In genomic region chr9:35665471-35665818, GRCh38 we compare ENCODE assay signal across 9 cellular contexts. TPM values are rescaled to one million over a fixed set of nuclear protein-coding genes. Genes with fewer than 3 reads are reported as not detected.
DNase-seq lines count a peak whose midpoint lies in the region; ATAC-seq, FAIRE-seq and TF ChIP-seq lines count a peak whose summit lies in the region.
"Had no signal": no experiment of that assay in that cellular context is flagged by ENCODE, and none has a peak within 500 bp of the region (broad histone marks: within the 10 kb centered on the region; RNA-seq: fewer than 3 reads in every experiment).

No MANE protein-coding gene starts in this region.

- H3K36me3 Mint-ChIP-seq in CD4-positive, alpha-beta memory T cell = peaks cover 10 to 13% of the 10 kb centered on the region in 2 donors
- peaks cover 5% of the 10 kb centered on the region for H3K36me3 Mint-ChIP-seq in osteocyte (ENCODE audit: unreplicated experiment)

- DNase-seq in CD4-positive, alpha-beta memory T cell = no peak
- DNase-seq in NT2/D1 (ENCODE audit: low read depth, low spot score) = no peak
- no peak for DNase-seq in endothelial cell of umbilical vein (ENCODE audit: low read depth, low spot score)
- DNase-seq in osteocyte (ENCODE audit: extremely low spot score, unreplicated experiment) = no peak
- no peak for DNase-seq in NOMO-1 treated with DMSO at 0.1 percent for 48 hours (lab: John Stamatoyannopoulos, UW; ENCODE audit: unreplicated experiment)
- no peak for DNase-seq in NCI-H82 (lab: John Stamatoyannopoulos, UW)
- no peak for DNase-seq in foreskin keratinocyte
- no peak for DNase-seq in kidney glomerular epithelial cell (lab: John Stamatoyannopoulos, UW)

- peak overlapping the region; percentile 15 to 100 (median 89) for H3K27ac Mint-ChIP-seq in CD4-positive, alpha-beta memory T cell
- peak overlapping the region; percentile 79 for H3K27ac Mint-ChIP-seq in osteocyte (ENCODE audit: unreplicated experiment)

- TF ChIP-seq CTCF in endothelial cell of umbilical vein (IDR thresholded peaks at IDR 0.05; ENCODE audit: extremely low read depth in 1 of 2, insufficient read depth in 1 of 2, low read depth in 1 of 2, low read length in 2 of 2) (no peak), osteocyte (IDR thresholded peaks at IDR 0.05) (no peak), foreskin keratinocyte (conservative IDR thresholded peaks at IDR 0.05) (no peak)

- peak overlapping the region; percentile 96 for H3K27ac ChIP-seq in CD4-positive, alpha-beta memory T cell (ENCODE audit: low read depth, low read length)
- H3K27ac ChIP-seq in endothelial cell of umbilical vein (ENCODE audit: insufficient read depth, low read depth, low read length) = no peak overlapping the region
- no peak overlapping the region for H3K27ac ChIP-seq in foreskin keratinocyte

- no peaks in the 10 kb centered on the region for H3K9me1 ChIP-seq in endothelial cell of umbilical vein (replicated peaks; ENCODE audit: control insufficient read depth, extremely low read depth, insufficient read depth, low read length)

- no peaks in the 10 kb centered on the region for H3K9me3 ChIP-seq in CD4-positive, alpha-beta memory T cell (ENCODE audit: control insufficient read depth in 1 of 2, low read length in 2 of 2)
- no peaks in the 10 kb centered on the region for H3K9me3 ChIP-seq in NT2/D1 (ENCODE audit: insufficient read depth, low read length)
- no peaks in the 10 kb centered on the region for H3K9me3 ChIP-seq in endothelial cell of umbilical vein (replicated peaks; ENCODE audit: control insufficient read depth, insufficient read depth, low read length)

- no peak overlapping the region for H3K9ac ChIP-seq in NT2/D1 (ENCODE audit: insufficient read length, low read depth)
- H3K9ac ChIP-seq in endothelial cell of umbilical vein (replicated peaks; ENCODE audit: extremely low read depth, insufficient read depth, low read length) = peak overlapping the region; percentile 24

- no peaks in the 10 kb centered on the region for H4K20me1 ChIP-seq in endothelial cell of umbilical vein (replicated peaks; ENCODE audit: control insufficient read depth, extremely low read depth, insufficient read depth, low read length)

- no peak for FAIRE-seq in endothelial cell of umbilical vein (lab: Jason Lieb, UNC)

- no peaks in the 10 kb centered on the region for H3K79me2 ChIP-seq in endothelial cell of umbilical vein (ENCODE audit: control insufficient read depth, insufficient read depth, low read length)

- no peak for ATAC-seq in foreskin keratinocyte

- H3K4me2 ChIP-seq in endothelial cell of umbilical vein (ENCODE audit: insufficient read depth, low read length) = peak overlapping the region; percentile 84

- peak overlapping the region; percentile 86 for H2AFZ ChIP-seq in endothelial cell of umbilical vein (ENCODE audit: low read depth, low read length)

- H3K4me1 ChIP-seq in CD4-positive, alpha-beta memory T cell (ENCODE audit: insufficient read depth, low read length) = peaks cover 50% of the 10 kb centered on the region
- peaks cover 12% of the 10 kb centered on the region for H3K4me1 ChIP-seq in NT2/D1 (ENCODE audit: insufficient read depth, insufficient read length)
- peaks cover 18% of the 10 kb centered on the region for H3K4me1 ChIP-seq in endothelial cell of umbilical vein (ENCODE audit: control insufficient read depth, extremely low read depth, insufficient read depth, low read length)
- peaks cover 9% of the 10 kb centered on the region for H3K4me1 ChIP-seq in foreskin keratinocyte

- POLR2A ChIA-PET in CD4-positive, alpha-beta memory T cell (lab: Charles Lee; ENCODE audit: partially characterized antibody) = interaction anchor here (0.9 to 12.3 kb wide), 10 partner anchors 8 to 83 kb away, joined by 3 to 420 read pairs (median 4); partner anchors contain the start of genes CCDC107, CREB3, GBA2 and RGP1
- POLR2A ChIA-PET in endothelial cell of umbilical vein (lab: Charles Lee) = interaction anchor here (1.5 kb wide), 1 partner anchor 25 kb away, joined by 5 read pairs; no protein-coding TSS in a partner anchor

- CTCF ChIA-PET in CD4-positive, alpha-beta memory T cell (lab: Charles Lee; ENCODE audit: partially characterized antibody) = interaction anchor here (0.8 to 17.9 kb wide), 17 partner anchors 8 to 161 kb away, joined by 3 to 339 read pairs (median 4); partner anchors contain the start of genes CCDC107, CREB3, RMRP and SIT1
- CTCF ChIA-PET in endothelial cell of umbilical vein (lab: Charles Lee) = interaction anchor here (1.2 to 10.0 kb wide), 5 partner anchors 10 to 63 kb away, joined by 3 to 227 read pairs (median 7); partner anchors contain the start of gene TPM2

- H3K27me3 ChIP-seq in CD4-positive, alpha-beta memory T cell (ENCODE audit: insufficient read depth, low read length) = no peaks in the 10 kb centered on the region
- H3K27me3 ChIP-seq in NT2/D1 (ENCODE audit: insufficient read depth, insufficient read length) (no peaks in the 10 kb centered on the region), endothelial cell of umbilical vein (ENCODE audit: control insufficient read depth in 2 of 2, insufficient read depth in 2 of 2, low read length in 2 of 2) (no peaks in the 10 kb centered on the region), foreskin keratinocyte (no peaks in the 10 kb centered on the region)

- peaks cover 5% of the 10 kb centered on the region for H3K36me3 ChIP-seq in CD4-positive, alpha-beta memory T cell (ENCODE audit: insufficient read depth, low read length)
- H3K36me3 ChIP-seq in NT2/D1 (ENCODE audit: insufficient read depth, insufficient read length, low read length) (peaks cover 39% of the 10 kb centered on the region), endothelial cell of umbilical vein (ENCODE audit: control insufficient read depth in 2 of 2, extremely low read depth in 1 of 2, insufficient read depth in 2 of 2, low read length in 2 of 2) (peaks cover 0 to 5% of the 10 kb centered on the region in 2 experiments)

- H3K4me1 Mint-ChIP-seq in CD4-positive, alpha-beta memory T cell = peaks cover 38 to 62% (median 51%) of the 10 kb centered on the region in 4 donors
- H3K4me1 Mint-ChIP-seq in osteocyte (ENCODE audit: unreplicated experiment) = peaks cover 74% of the 10 kb centered on the region

- dilution Hi-C loops in endothelial cell of umbilical vein (cut with MboI; ENCODE audit: extremely low pct_ligation_motif_present, low sequenced_read_pairs) = no loop called here

- peak overlapping the region; percentile 42 to 51 for H3K4me3 ChIP-seq in CD4-positive, alpha-beta memory T cell (ENCODE audit: low read length in 2 of 2)
- peak overlapping the region; percentile 83 for H3K4me3 ChIP-seq in NT2/D1 (ENCODE audit: insufficient read length, low read depth)
- peak overlapping the region; percentile 31 to 67 (median 43) for H3K4me3 ChIP-seq in endothelial cell of umbilical vein (replicated peaks in 1 of 3; ENCODE audit: insufficient read depth in 1 of 3, low read depth in 1 of 3, low read length in 3 of 3)

- H3K9me3 Mint-ChIP-seq in CD4-positive, alpha-beta memory T cell = peaks cover 0 to 1% (median 0%) of the 10 kb centered on the region in 8 donors
- no peaks in the 10 kb centered on the region for H3K9me3 Mint-ChIP-seq in osteocyte (ENCODE audit: unreplicated experiment)

- peak overlapping the region; percentile 83 to 91 (median 88) for H3K4me3 Mint-ChIP-seq in CD4-positive, alpha-beta memory T cell
- peak overlapping the region; percentile 75 for H3K4me3 Mint-ChIP-seq in osteocyte (ENCODE audit: unreplicated experiment)

- H3K27me3 Mint-ChIP-seq in CD4-positive, alpha-beta memory T cell = no peaks in the 10 kb centered on the region
- no peaks in the 10 kb centered on the region for H3K27me3 Mint-ChIP-seq in osteocyte (ENCODE audit: unreplicated experiment)

- BruUV-seq in endothelial cell of umbilical vein (replicated peaks; lab: Mats Ljungman, UMichigan) = no TSS peak

- TF ChIP-seq POLR2A in endothelial cell of umbilical vein (IDR thresholded peaks at IDR 0.05; ENCODE audit: low read depth, low read length) = no peak

- intact Hi-C loops in CD4-positive, alpha-beta memory T cell (cut with micrococcal nuclease) = no loop called here
- intact Hi-C loops in endothelial cell of umbilical vein (cut with micrococcal nuclease) = no loop called here

RNA-seq across cellular contexts. Expression of gene ARHGEF39, which starts 0.5 kb away (rescaled TPM):
- total RNA-seq in CD4-positive, alpha-beta memory T cell = not detected
- polyA plus RNA-seq in CD4-positive, alpha-beta memory T cell = 1 to 10 TPM; 1.0 to 1.1 TPM
- 4.6 and 6.5 TPM in 2 replicates for total RNA-seq in endothelial cell of umbilical vein
- polyA plus RNA-seq in endothelial cell of umbilical vein = 4.0 and 4.7 TPM in 2 replicates
- 3.4 and 4.2 TPM in 2 replicates for polyA plus RNA-seq in endothelial cell of umbilical vein (2011; cell fraction: cytosol; rRNA removed)
- polyA plus RNA-seq in endothelial cell of umbilical vein (2011; cell fraction: nucleus; rRNA removed) = 9.2 and 12.3 TPM in 2 replicates
- polyA plus RNA-seq in endothelial cell of umbilical vein (2012) = 1.7 and 2.4 TPM in 2 replicates
- polyA minus RNA-seq in endothelial cell of umbilical vein = 3.1 and 6.5 TPM in 2 replicates
- polyA minus RNA-seq in endothelial cell of umbilical vein (2011; cell fraction: cytosol; rRNA and poly(A)+ RNA removed) = 16.6 TPM
- polyA minus RNA-seq in endothelial cell of umbilical vein (2011; cell fraction: nucleus; rRNA and poly(A)+ RNA removed) = 1.6 and 5.5 TPM in 2 replicates
- total RNA-seq in osteocyte = 0.86 and 1.6 TPM in 2 replicates
- 4.0 and 4.8 TPM in 2 replicates for total RNA-seq in foreskin keratinocyte
- polyA plus RNA-seq in foreskin keratinocyte = 4.9 and 5.7 TPM in 2 replicates
- total RNA-seq: myocyte had no signal

RNA-seq across cellular contexts. Expression of gene CCDC107, which starts 7.4 kb away (rescaled TPM):
- total RNA-seq in CD4-positive, alpha-beta memory T cell = 10 to 100 TPM; 28.4 to 30.4 TPM
- polyA plus RNA-seq in CD4-positive, alpha-beta memory T cell = 10 to 100 TPM; 90.5 to 92.5 TPM
- total RNA-seq in endothelial cell of umbilical vein (13.2 and 15.2 TPM in 2 replicates), osteocyte (30.0 and 31.3 TPM in 2 replicates), foreskin keratinocyte (12.0 and 13.5 TPM in 2 replicates)
- polyA plus RNA-seq in endothelial cell of umbilical vein (16.0 and 18.8 TPM in 2 replicates), foreskin keratinocyte (26.3 and 27.2 TPM in 2 replicates)
- polyA plus RNA-seq in endothelial cell of umbilical vein (2011; cell fraction: cytosol; rRNA removed) = 12.8 and 15.4 TPM in 2 replicates
- polyA plus RNA-seq in endothelial cell of umbilical vein (2011; cell fraction: nucleus; rRNA removed) = 9.4 and 10.7 TPM in 2 replicates
- 8.7 and 13.2 TPM in 2 replicates for polyA plus RNA-seq in endothelial cell of umbilical vein (2012)
- polyA minus RNA-seq in endothelial cell of umbilical vein = 4.0 and 9.7 TPM in 2 replicates
- 2.4 TPM for polyA minus RNA-seq in endothelial cell of umbilical vein (2011; cell fraction: cytosol; rRNA and poly(A)+ RNA removed)
- polyA minus RNA-seq in endothelial cell of umbilical vein (2011; cell fraction: nucleus; rRNA and poly(A)+ RNA removed) = 1.6 TPM in 2 replicates

RNA-seq across cellular contexts. Expression of gene RMRP, which starts 7.6 kb away (rescaled TPM):
- total RNA-seq in CD4-positive, alpha-beta memory T cell = over 10,000 TPM; 18,678 to 21,585 TPM
- polyA plus RNA-seq in CD4-positive, alpha-beta memory T cell = 10 to 100 TPM in 1 of 2 donors, not detected in 1; 54.3 TPM
- total RNA-seq in endothelial cell of umbilical vein = 19,118 and 22,385 TPM in 2 replicates
- 359 TPM in 1 of 2 replicates, not detected in the other for polyA plus RNA-seq in endothelial cell of umbilical vein
- 152 and 264 TPM in 2 replicates for polyA plus RNA-seq in endothelial cell of umbilical vein (2011; cell fraction: cytosol; rRNA removed)
- polyA plus RNA-seq in endothelial cell of umbilical vein (2011; cell fraction: nucleus; rRNA removed) = 1,888 and 3,095 TPM in 2 replicates
- 57.2 and 135 TPM in 2 replicates for polyA plus RNA-seq in endothelial cell of umbilical vein (2012)
- polyA minus RNA-seq in endothelial cell of umbilical vein = 10,166 and 11,461 TPM in 2 replicates
- polyA minus RNA-seq in endothelial cell of umbilical vein (2011; cell fraction: cytosol; rRNA and poly(A)+ RNA removed) = 76,809 TPM
- 37,020 and 87,219 TPM in 2 replicates for polyA minus RNA-seq in endothelial cell of umbilical vein (2011; cell fraction: nucleus; rRNA and poly(A)+ RNA removed)
- total RNA-seq in osteocyte = 14,337 and 15,426 TPM in 2 replicates
- 3,234 and 3,953 TPM in 2 replicates for total RNA-seq in foreskin keratinocyte
- 2.0 TPM in 1 of 2 replicates, not detected in the other for polyA plus RNA-seq in foreskin keratinocyte

RNA-seq across cellular contexts. Expression of gene CA9, which starts 8.3 kb away (rescaled TPM):
- not detected for total RNA-seq in CD4-positive, alpha-beta memory T cell
- not detected for polyA plus RNA-seq in CD4-positive, alpha-beta memory T cell
- total RNA-seq in endothelial cell of umbilical vein = 0.42 TPM in 1 of 2 replicates, not detected in the other
- polyA plus RNA-seq in endothelial cell of umbilical vein = 0.18 and 0.21 TPM in 2 replicates
- 0.08 and 0.25 TPM in 2 replicates for polyA plus RNA-seq in endothelial cell of umbilical vein (2011; cell fraction: cytosol; rRNA removed)
- polyA plus RNA-seq in endothelial cell of umbilical vein (2011; cell fraction: nucleus; rRNA removed) = not detected in 2 replicates
- 0.41 TPM in 1 of 2 replicates, not detected in the other for polyA plus RNA-seq in endothelial cell of umbilical vein (2012)
- not detected in 2 replicates for polyA minus RNA-seq in endothelial cell of umbilical vein
- polyA minus RNA-seq in endothelial cell of umbilical vein (2011; cell fraction: cytosol; rRNA and poly(A)+ RNA removed) = 20.0 TPM
- 1.2 TPM in 1 of 2 replicates, not detected in the other for polyA minus RNA-seq in endothelial cell of umbilical vein (2011; cell fraction: nucleus; rRNA and poly(A)+ RNA removed)
- not detected in 2 replicates for total RNA-seq in osteocyte
- 0.21 and 0.27 TPM in 2 replicates for total RNA-seq in foreskin keratinocyte
- polyA plus RNA-seq in foreskin keratinocyte = 0.15 and 0.19 TPM in 2 replicates
- total RNA-seq: myocyte had no signal

RNA-seq across cellular contexts. Expression of gene SIT1, which starts 14.7 kb away (rescaled TPM):
- 10 to 100 TPM; 68.7 to 70.2 TPM for total RNA-seq in CD4-positive, alpha-beta memory T cell
- polyA plus RNA-seq in CD4-positive, alpha-beta memory T cell = 100 to 1,000 TPM; 163 to 231 TPM
- not detected in 2 replicates for total RNA-seq in endothelial cell of umbilical vein
- polyA plus RNA-seq in endothelial cell of umbilical vein = not detected in 2 replicates
- polyA plus RNA-seq in endothelial cell of umbilical vein (2011; cell fraction: cytosol; rRNA removed) = not detected in 2 replicates
- not detected in 2 replicates for polyA plus RNA-seq in endothelial cell of umbilical vein (2011; cell fraction: nucleus; rRNA removed)
- polyA plus RNA-seq in endothelial cell of umbilical vein (2012) = not detected in 2 replicates
- not detected in 2 replicates for polyA minus RNA-seq in endothelial cell of umbilical vein
- not detected for polyA minus RNA-seq in endothelial cell of umbilical vein (2011; cell fraction: cytosol; rRNA and poly(A)+ RNA removed)
- not detected in 2 replicates for polyA minus RNA-seq in endothelial cell of umbilical vein (2011; cell fraction: nucleus; rRNA and poly(A)+ RNA removed)
- not detected in 2 replicates for total RNA-seq in osteocyte
- total RNA-seq in foreskin keratinocyte = not detected in 2 replicates
- not detected in 2 replicates for polyA plus RNA-seq in foreskin keratinocyte
- total RNA-seq: myocyte had no signal
